ENCODE assay signal across 1 cellular context in genomic region chr4:84683486-84683885, GRCh38.
TF ChIP-seq lines count a peak whose summit lies in the region.

No MANE protein-coding gene starts in this region.

TF ChIP-seq in WTC11, 78 proteins besides CTCF, POLR2A, EP300 and RAD21 (continued from another document):
- TF ChIP-seq, protein P1, sequence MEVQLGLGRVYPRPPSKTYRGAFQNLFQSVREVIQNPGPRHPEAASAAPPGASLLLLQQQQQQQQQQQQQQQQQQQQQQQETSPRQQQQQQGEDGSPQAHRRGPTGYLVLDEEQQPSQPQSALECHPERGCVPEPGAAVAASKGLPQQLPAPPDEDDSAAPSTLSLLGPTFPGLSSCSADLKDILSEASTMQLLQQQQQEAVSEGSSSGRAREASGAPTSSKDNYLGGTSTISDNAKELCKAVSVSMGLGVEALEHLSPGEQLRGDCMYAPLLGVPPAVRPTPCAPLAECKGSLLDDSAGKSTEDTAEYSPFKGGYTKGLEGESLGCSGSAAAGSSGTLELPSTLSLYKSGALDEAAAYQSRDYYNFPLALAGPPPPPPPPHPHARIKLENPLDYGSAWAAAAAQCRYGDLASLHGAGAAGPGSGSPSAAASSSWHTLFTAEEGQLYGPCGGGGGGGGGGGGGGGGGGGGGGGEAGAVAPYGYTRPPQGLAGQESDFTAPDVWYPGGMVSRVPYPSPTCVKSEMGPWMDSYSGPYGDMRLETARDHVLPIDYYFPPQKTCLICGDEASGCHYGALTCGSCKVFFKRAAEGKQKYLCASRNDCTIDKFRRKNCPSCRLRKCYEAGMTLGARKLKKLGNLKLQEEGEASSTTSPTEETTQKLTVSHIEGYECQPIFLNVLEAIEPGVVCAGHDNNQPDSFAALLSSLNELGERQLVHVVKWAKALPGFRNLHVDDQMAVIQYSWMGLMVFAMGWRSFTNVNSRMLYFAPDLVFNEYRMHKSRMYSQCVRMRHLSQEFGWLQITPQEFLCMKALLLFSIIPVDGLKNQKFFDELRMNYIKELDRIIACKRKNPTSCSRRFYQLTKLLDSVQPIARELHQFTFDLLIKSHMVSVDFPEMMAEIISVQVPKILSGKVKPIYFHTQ (CRISPR knock-in tag; IDR thresholded peaks at IDR 0.05): no peak
- TF ChIP-seq ZNF512 (CRISPR knock-in tag; IDR thresholded peaks at IDR 0.05; ENCODE audit: borderline replicate concordance): no peak
- no peak for TF ChIP-seq ZNF396 (CRISPR knock-in tag; IDR thresholded peaks at IDR 0.05; ENCODE audit: borderline replicate concordance)
- no peak for TF ChIP-seq ETV6 (CRISPR knock-in tag; IDR thresholded peaks at IDR 0.05)
- no peak for TF ChIP-seq NR1H2 (CRISPR knock-in tag; IDR thresholded peaks at IDR 0.05)
- no peak for TF ChIP-seq AFF4 (CRISPR knock-in tag; IDR thresholded peaks at IDR 0.05; ENCODE audit: borderline replicate concordance)
- no peak for TF ChIP-seq NR3C1 (CRISPR knock-in tag; conservative IDR thresholded peaks at IDR 0.05; ENCODE audit: low read depth)
